8 cellular contexts compared by ENCODE assay signal in the genomic region with DNA sequence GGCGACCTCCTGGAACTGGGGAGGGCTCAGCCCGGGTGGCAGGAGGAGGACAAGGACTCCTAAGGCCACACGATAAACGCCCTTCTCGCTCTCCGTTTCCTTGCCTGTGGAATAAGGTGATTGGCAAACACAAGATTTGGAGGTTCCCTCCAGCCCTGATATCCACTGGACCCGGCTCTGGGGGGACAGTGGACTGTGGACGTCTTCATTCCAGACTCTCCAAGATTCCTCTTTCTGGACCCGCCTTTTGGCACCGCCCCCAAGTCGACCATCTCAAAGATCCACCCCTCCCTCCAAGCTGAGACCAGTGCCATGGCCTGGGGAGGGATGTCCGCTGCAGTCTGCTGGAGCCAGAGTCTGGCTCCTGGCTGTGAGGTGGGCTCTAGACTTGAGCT. TPM values are rescaled to one million over a fixed set of nuclear protein-coding genes. Genes with fewer than 3 reads are reported as not detected.
A peak's percentile ranks its signal among the peaks of the same experiment; 100 is the strongest.
DNase-seq lines count a peak whose midpoint lies in the region; ATAC-seq, FAIRE-seq and TF ChIP-seq lines count a peak whose summit lies in the region.

No MANE protein-coding gene starts in this region.

- TF ChIP-seq POLR2A in gastroesophageal sphincter (IDR thresholded peaks at IDR 0.05), result no peak

- TF ChIP-seq CTCF in VCaP (conservative IDR thresholded peaks at IDR 0.05) (no peak), gastroesophageal sphincter (IDR thresholded peaks at IDR 0.05) (no peak), pancreas (IDR thresholded peaks at IDR 0.05) (no peak)

- peaks cover 33% of the 10 kb centered on the region for H3K4me1 Mint-ChIP-seq in activated CD4-positive, alpha-beta T cell treated with anti-CD3 and anti-CD28 coated beads, Interleukin-2, amount 10 ng/mL, durations not matched to agents 24 days and 14 days

- intact Hi-C loops in activated CD4-positive, alpha-beta T cell treated with anti-CD3 and anti-CD28 coated beads, Interleukin-2, amount 10 ng/mL, durations not matched to agents 24 days and 14 days (cut with micrococcal nuclease), result loop anchor here (1.0 to 10.0 kb wide), 4 partner anchors 23 to 339 kb away; a partner anchor contains a TSS
- intact Hi-C loops in pancreas (cut with DNase I), result no loop called here

- no peak for FAIRE-seq in pancreas (lab: Jason Lieb, UNC)

- no peak for TF ChIP-seq EP300 in gastroesophageal sphincter (IDR thresholded peaks at IDR 0.05)

- H3K27me3 Mint-ChIP-seq in activated CD4-positive, alpha-beta T cell treated with anti-CD3 and anti-CD28 coated beads, Interleukin-2, amount 10 ng/mL, durations not matched to agents 24 days and 14 days, result no peaks in the 10 kb centered on the region

- H3K27ac ChIP-seq in VCaP (peak overlapping the region; percentile 73), gastroesophageal sphincter (peak overlapping the region in 3 of 4 donors; percentile 55 to 64 (median 59)), pancreas (peak overlapping the region in 3 of 4 donors; percentile 25 to 51 (median 33))

- peak overlapping the region; percentile 83 for H3K4me3 Mint-ChIP-seq in activated CD4-positive, alpha-beta T cell treated with anti-CD3 and anti-CD28 coated beads, Interleukin-2, amount 10 ng/mL, durations not matched to agents 24 days and 14 days

- peak overlapping the region; percentile 38 to 64 for H3K4me3 ChIP-seq in gastroesophageal sphincter
- peak overlapping the region; percentile 43 to 67 (median 57) for H3K4me3 ChIP-seq in pancreas

- H3K27me3 ChIP-seq in gastroesophageal sphincter, result no peaks in the 10 kb centered on the region
- H3K27me3 ChIP-seq in pancreas, result no peaks in the 10 kb centered on the region

- peak overlapping the region; percentile 68 for H3K27ac Mint-ChIP-seq in activated CD4-positive, alpha-beta T cell treated with anti-CD3 and anti-CD28 coated beads, Interleukin-2, amount 10 ng/mL, durations not matched to agents 24 days and 14 days

- peak; percentile 68 for DNase-seq in activated CD4-positive, alpha-beta T cell treated with anti-CD3 and anti-CD28 coated beads, Interleukin-2, amount 10 ng/mL, durations not matched to agents 24 days and 14 days
- DNase-seq in activated CD4-positive, alpha-beta T cell treated with anti-CD3 and anti-CD28 coated beads for 48 hours, result no peak
- DNase-seq in pancreas (peak in 2 of 6 donors; percentile 23 to 61), NCI-H187 (lab: John Stamatoyannopoulos, UW) (no peak)

- H3K9me3 Mint-ChIP-seq in activated CD4-positive, alpha-beta T cell treated with anti-CD3 and anti-CD28 coated beads, Interleukin-2, amount 10 ng/mL, durations not matched to agents 24 days and 14 days, result no peaks in the 10 kb centered on the region

- H3K36me3 Mint-ChIP-seq in activated CD4-positive, alpha-beta T cell treated with anti-CD3 and anti-CD28 coated beads, Interleukin-2, amount 10 ng/mL, durations not matched to agents 24 days and 14 days (ENCODE audit: low read depth), result peaks cover 17% of the 10 kb centered on the region

- H3K36me3 ChIP-seq in gastroesophageal sphincter (peaks cover 0 to 60% of the 10 kb centered on the region in 2 donors), pancreas (no peaks in the 10 kb centered on the region)

- H3K9me3 ChIP-seq in gastroesophageal sphincter, result no peaks in the 10 kb centered on the region
- no peaks in the 10 kb centered on the region for H3K9me3 ChIP-seq in pancreas

- ATAC-seq in gastroesophageal sphincter, result peak; percentile 4
- peak; percentile 3 to 13 (median 8) for ATAC-seq in pancreas
- no peak for ATAC-seq in HG02571 (IDR thresholded peaks at IDR 0.05; ENCODE audit: unreplicated experiment)
- no peak for ATAC-seq in HG03097 (IDR thresholded peaks at IDR 0.05; ENCODE audit: low FRiP score, unreplicated experiment)

- H3K4me1 ChIP-seq in gastroesophageal sphincter, result peaks cover 0 to 18% (median 9%) of the 10 kb centered on the region in 3 donors
- H3K4me1 ChIP-seq in pancreas, result peaks cover 0 to 4% (median 2%) of the 10 kb centered on the region in 3 donors

- WGBS in gastroesophageal sphincter (ENCODE audit: low coverage in 1 of 2), 2 donors, result no CpG with 5 or more reads among the region's 12 CpGs
- WGBS in pancreas, 2 donors, result 3 to 4% methylated on average over 12 of the region's 12 CpGs

RNA-seq across cellular contexts. Expression of a gene that starts 23.6 kb away (rescaled TPM):
- total RNA-seq in activated CD4-positive, alpha-beta T cell treated with anti-CD3 and anti-CD28 coated beads, Interleukin-2, amount 10 ng/mL, durations not matched to agents 24 days and 14 days, result 27.2 and 27.4 TPM in 2 replicates
- total RNA-seq in gastroesophageal sphincter (10 to 100 TPM in 3 of 4 donors, 1 to 10 TPM in 1; 8.5 to 17.0 (median 13.1) TPM), pancreas (1 to 10 TPM; 4.7 to 9.9 (median 5.9) TPM)
- polyA plus RNA-seq in pancreas, result 10 to 100 TPM in 1 of 2 donors, 1 to 10 TPM in 1; 9.8 to 11.2 TPM

RNA-seq across cellular contexts. Expression of a gene that starts 46.1 kb away (rescaled TPM):
- total RNA-seq in activated CD4-positive, alpha-beta T cell treated with anti-CD3 and anti-CD28 coated beads, Interleukin-2, amount 10 ng/mL, durations not matched to agents 24 days and 14 days, result 18.0 and 18.7 TPM in 2 replicates
- total RNA-seq in gastroesophageal sphincter (10 to 100 TPM in 2 of 4 donors, 1 to 10 TPM in 2; 4.3 to 11.1 (median 9.4) TPM), pancreas (1 to 10 TPM; 3.7 to 9.0 (median 5.2) TPM)
- polyA plus RNA-seq in pancreas, result 10 to 100 TPM in 1 of 2 donors, 1 to 10 TPM in 1; 8.7 to 13.7 TPM

Comparison
In these comparisons a context has a peak if more than half of its experiments do, and no peak if none do; other contexts are left out.
1. ATAC-seq: peak in gastroesophageal sphincter (single experiment) and pancreas (4 of 4); none in HG02571 (single experiment) and HG03097 (single experiment).
2. Peak in every context shown above with its lines, with median percentiles within 50 percentile points of each other: H3K27ac ChIP-seq.